14 cellular contexts compared by ENCODE assay signal in genomic region chr6:9521152-9521530, GRCh38.
DNase-seq lines count a peak whose midpoint lies in the region; ATAC-seq and TF ChIP-seq lines count a peak whose summit lies in the region.
"Had no signal": no experiment of that assay in that cellular context is flagged by ENCODE, and none has a peak within 500 bp of the region (broad histone marks: within the 10 kb centered on the region; RNA-seq: fewer than 3 reads in every experiment).

No MANE protein-coding gene starts in this region.

- H3K4me1 Mint-ChIP-seq in activated T-cell treated with anti-CD3 and anti-CD28 coated beads, Interleukin-2, amount 50 U/mL, for 72 hours (ENCODE audit: low read depth), result no peaks in the 10 kb centered on the region

- TF ChIP-seq CTCF in OCI-LY3 (IDR thresholded peaks at IDR 0.05; ENCODE audit: low read depth, low read length) (no peak), coronary artery (IDR thresholded peaks at IDR 0.05) (no peak)

- H3K9me3 Mint-ChIP-seq in activated T-cell treated with anti-CD3 and anti-CD28 coated beads, Interleukin-2, amount 50 U/mL, for 72 hours, result peaks cover 4 to 5% of the 10 kb centered on the region in 2 donors
- H3K9me3 Mint-ChIP-seq: endodermal cell had no signal

- H2AFZ ChIP-seq in OCI-LY3 (ENCODE audit: low read depth, low read length), result 0 out of 2 replicates have a peak overlapping the region, but pooled peaks have one; percentile 34

- no peak overlapping the region for H3K4me3 Mint-ChIP-seq in activated T-cell treated with anti-CD3 and anti-CD28 coated beads, Interleukin-2, amount 50 U/mL, for 72 hours
- H3K4me3 Mint-ChIP-seq: endodermal cell had no signal

- H3K4me2 ChIP-seq in OCI-LY3 (ENCODE audit: low read length) (peak overlapping the region; percentile 53), skeletal muscle satellite cell (ENCODE audit: low read length) (peak overlapping the region; percentile 75)

- H3K27me3 ChIP-seq in OCI-LY3 (ENCODE audit: low read depth, low read length) (no peaks in the 10 kb centered on the region), skeletal muscle satellite cell (ENCODE audit: control insufficient read depth, insufficient read depth, low read length) (no peaks in the 10 kb centered on the region)

- H3K36me3 Mint-ChIP-seq in activated T-cell treated with anti-CD3 and anti-CD28 coated beads, Interleukin-2, amount 50 U/mL, for 72 hours (ENCODE audit: insufficient read depth in 2 of 2), result no peaks in the 10 kb centered on the region

- peaks cover 30% of the 10 kb centered on the region for H3K4me1 ChIP-seq in OCI-LY3 (ENCODE audit: low read length)
- H3K4me1 ChIP-seq in skeletal muscle satellite cell (ENCODE audit: control insufficient read depth, insufficient read depth, low read length), result peaks cover 46% of the 10 kb centered on the region

- H3K79me2 ChIP-seq in OCI-LY3 (ENCODE audit: low read length), result no peaks in the 10 kb centered on the region

- H3K9me3 ChIP-seq in OCI-LY3 (ENCODE audit: insufficient read depth, low read length), result no peaks in the 10 kb centered on the region
- no peaks in the 10 kb centered on the region for H3K9me3 ChIP-seq in skeletal muscle satellite cell (replicated peaks; ENCODE audit: low read length)

- ATAC-seq in activated T-cell treated with anti-CD3 and anti-CD28 coated beads, Interleukin-2, amount 50 U/mL, for 72 hours (replicated peaks in 1 of 2), result peak in 1 of 2 donors; percentile 46
- ATAC-seq in HG02588 (IDR thresholded peaks at IDR 0.05; ENCODE audit: unreplicated experiment), result peak; percentile 49

- no peaks in the 10 kb centered on the region for H4K20me1 ChIP-seq in OCI-LY3 (ENCODE audit: insufficient read depth, low read length)

- peak overlapping the region; percentile 82 for H3K27ac ChIP-seq in OCI-LY3 (ENCODE audit: low read length)
- H3K27ac ChIP-seq in coronary artery, result no peak overlapping the region

- H3K9ac ChIP-seq in OCI-LY3 (ENCODE audit: low read length), result no peak overlapping the region; the same call in 1 of the 2 replicates
- peak overlapping the region; percentile 33 for H3K9ac ChIP-seq in skeletal muscle satellite cell (ENCODE audit: low read depth, low read length)

- H3K27ac Mint-ChIP-seq in activated T-cell treated with anti-CD3 and anti-CD28 coated beads, Interleukin-2, amount 50 U/mL, for 72 hours, result peak overlapping the region; percentile 19
- H3K27ac Mint-ChIP-seq: endodermal cell had no signal

- no peaks in the 10 kb centered on the region for H3K36me3 ChIP-seq in OCI-LY3 (replicated peaks; ENCODE audit: low read depth, low read length)
- no peaks in the 10 kb centered on the region for H3K36me3 ChIP-seq in skeletal muscle satellite cell (ENCODE audit: insufficient read depth, low read length)

- no peak for DNase-seq in activated T-cell treated with anti-CD3 and anti-CD28 coated beads, Interleukin-2, amount 50 U/mL, for 72 hours
- no peak for DNase-seq in activated T-cell treated with anti-CD3 and anti-CD28 coated beads for 4 hours
- no peak for DNase-seq in AG08396 (ENCODE audit: low spot score)
- no peak for DNase-seq in NCI-H2196 treated with DMSO at 0.1 percent for 48 hours (lab: John Stamatoyannopoulos, UW; ENCODE audit: unreplicated experiment)
- DNase-seq in coronary artery (ENCODE audit: low spot score), result no peak
- DNase-seq: endodermal cell; hippocampal formation; NCI-H1694; NCI-H774; stimulated activated CD4-positive, alpha-beta T cell treated with anti-CD3 and anti-CD28 coated beads, Interleukin-15, amount 100 ng/mL, for 24 hours; stimulated activated CD8-positive, alpha-beta memory T cell treated with anti-CD3 and anti-CD28 coated beads, Interleukin-4, amount 100 ng/mL, for 48 hours had no signal

- H3K27me3 Mint-ChIP-seq in activated T-cell treated with anti-CD3 and anti-CD28 coated beads, Interleukin-2, amount 50 U/mL, for 72 hours (ENCODE audit: low read depth), result no peaks in the 10 kb centered on the region

- H3K4me3 ChIP-seq in OCI-LY3 (ENCODE audit: low read length), result peak overlapping the region; percentile 37; the same call in 1 of the 2 replicates
- peak overlapping the region; percentile 13 for H3K4me3 ChIP-seq in skeletal muscle satellite cell (ENCODE audit: low read length)
- H3K4me3 ChIP-seq in coronary artery, result no peak overlapping the region
